ENCODE assay signal across 22 cellular contexts in the genomic region with DNA sequence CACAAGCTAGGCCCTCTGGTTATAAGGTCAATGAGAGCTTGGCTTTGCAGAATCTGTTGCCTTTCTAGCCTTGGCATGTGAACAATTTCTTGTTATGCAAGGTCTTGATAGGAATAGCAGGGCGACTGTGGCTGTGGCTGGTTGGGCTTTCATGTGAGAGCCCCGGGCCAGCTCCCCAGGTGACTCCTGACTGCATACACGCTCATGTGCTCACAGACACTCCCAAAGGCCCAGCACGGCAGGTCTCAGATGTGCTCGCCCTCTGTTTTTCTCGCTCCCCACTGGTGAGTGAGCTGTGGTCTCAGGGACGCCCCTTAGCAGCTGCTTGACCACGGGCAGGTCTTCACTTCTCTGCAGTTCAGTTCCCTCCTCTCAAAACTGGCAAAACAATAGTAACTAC.
"Had no signal": no experiment of that assay in that cellular context is flagged by ENCODE, and none has a peak within 500 bp of the region (broad histone marks: within the 10 kb centered on the region; RNA-seq: fewer than 3 reads in every experiment).

No MANE protein-coding gene starts in this region.

- H3K27ac ChIP-seq: coronary artery, foreskin keratinocyte, hepatocyte, lower lobe of right lung, psoas muscle, spleen, thoracic aorta had no signal

- DNase-seq: central memory CD4-positive, alpha-beta T cell; effector CD4-positive, alpha-beta T cell; endodermal cell; erythroblast; foreskin keratinocyte; lower lobe of right lung; naive thymus-derived CD4-positive, alpha-beta T cell; nephron progenitor cell; psoas muscle; retina; spleen; stimulated activated CD4-positive, alpha-beta T cell treated with anti-CD3 and anti-CD28 coated beads, Interleukin-15, amount 100 ng/mL, for 24 hours; stimulated activated CD4-positive, alpha-beta T cell treated with anti-CD3 and anti-CD28 coated beads, Interleukin-1b, Interleukin-23, amount 100 ng/mL, for 48 hours; stimulated activated CD4-positive, alpha-beta T cell treated with anti-CD3 and anti-CD28 coated beads, Interleukin-4, amount 100 ng/mL, for 4 hours; stimulated activated naive B cell treated with anti-CD40 and anti-IgM and Interleukin-4, amounts not matched to agents 10 μg/mL and 1 μg/mL and 100 μg/mL, for 72 hours; stimulated activated naive CD8-positive, alpha-beta T cell treated with anti-CD3 and anti-CD28 coated beads, Interleukin-15, amount 100 ng/mL, for 72 hours; substantia nigra; trophoblast cell had no signal

- H3K36me3 ChIP-seq: lower lobe of right lung, spleen, thoracic aorta had no signal

- FAIRE-seq: endothelial cell of umbilical vein had no signal

- H2AFZ ChIP-seq: hepatocyte had no signal

- H3K4me1 ChIP-seq: foreskin keratinocyte, psoas muscle had no signal

- H3K4me3 ChIP-seq: coronary artery, hepatocyte, lower lobe of right lung, psoas muscle, spleen, thoracic aorta had no signal

- H3K4me2 ChIP-seq: hepatocyte had no signal

- H3K9me3 ChIP-seq: lower lobe of right lung, psoas muscle, spleen, thoracic aorta had no signal

- ATAC-seq: foreskin keratinocyte; lower lobe of right lung; naive thymus-derived CD4-positive, alpha-beta T cell; stimulated activated naive B cell treated with anti-CD40 and anti-IgM and Interleukin-4, amounts not matched to agents 10 μg/mL and 1 μg/mL and 100 μg/mL, for 72 hours; stimulated activated naive CD8-positive, alpha-beta T cell treated with anti-CD3 and anti-CD28 coated beads, Interleukin-15, amount 100 ng/mL, for 72 hours had no signal
